2 cellular contexts compared by ENCODE assay signal in the genomic region with DNA sequence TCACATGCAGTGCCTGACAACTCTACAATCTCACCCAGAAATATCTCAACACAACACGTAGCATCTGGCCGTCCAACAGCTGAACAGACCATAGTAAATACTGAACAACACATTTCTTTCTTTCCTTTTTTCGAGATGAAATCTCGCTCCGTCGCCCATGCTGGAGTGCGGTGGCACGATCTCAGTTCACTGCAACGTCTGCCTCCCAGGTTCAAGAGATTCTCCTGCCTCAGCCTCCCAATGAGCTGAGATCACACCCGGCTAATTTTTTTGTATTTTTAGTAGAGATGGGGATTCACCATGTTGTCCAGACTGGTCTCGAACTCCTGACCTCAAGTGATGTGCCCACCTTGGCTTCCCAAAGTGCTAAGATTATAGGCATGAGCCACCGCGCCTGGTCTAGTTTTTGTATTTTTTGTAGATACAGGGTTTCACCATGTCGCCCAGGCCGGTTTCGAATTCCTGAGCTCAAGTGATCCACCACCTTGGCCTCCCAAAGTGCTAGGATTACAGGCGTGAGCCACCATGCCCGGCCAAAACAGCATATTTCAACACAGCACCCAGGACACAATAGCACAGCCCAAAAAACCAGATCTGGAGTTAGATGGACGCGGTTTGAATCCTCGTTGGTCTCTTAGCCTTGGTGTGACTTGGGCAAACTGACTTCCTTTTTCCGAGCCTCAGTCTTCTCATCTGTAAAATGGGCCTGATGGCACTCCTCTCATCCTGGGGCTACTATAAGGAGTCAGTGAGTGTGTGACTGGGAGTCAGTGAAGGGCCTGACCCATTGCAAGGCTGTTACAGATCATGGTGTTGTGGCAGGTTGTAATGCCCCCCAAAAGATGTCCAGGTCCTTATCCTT.
TF ChIP-seq lines count a peak whose summit lies in the region.

No MANE protein-coding gene starts in this region.

TF ChIP-seq in A549, 52 proteins besides CTCF, POLR2A, EP300 and RAD21:
- TF ChIP-seq RCOR1 (IDR thresholded peaks at IDR 0.05; ENCODE audit: low read depth, low read length) (0 out of 2 replicates have a peak, but pooled peaks have one; percentile 70), PBX3 (IDR thresholded peaks at IDR 0.05) (no peak), FOSL2 (IDR thresholded peaks at IDR 0.05) (no peak), FOSL2 (CRISPR knock-in tag; IDR thresholded peaks at IDR 0.05) (no peak), KDM1A (IDR thresholded peaks at IDR 0.05; ENCODE audit: low read depth) (0 out of 2 replicates have a peak, but pooled peaks have one; percentile 33), NR3C1 (IDR thresholded peaks at IDR 0.05) (no peak), HOXB13 (CRISPR knock-in tag; IDR thresholded peaks at IDR 0.05; ENCODE audit: low read depth) (no peak), MAZ (IDR thresholded peaks at IDR 0.05; ENCODE audit: borderline replicate concordance, low read depth, low read length) (no peak), CEBPB (IDR thresholded peaks at IDR 0.05) (no peak), HEYL (CRISPR knock-in tag; IDR thresholded peaks at IDR 0.05) (no peak)

TF ChIP-seq in K562, 482 proteins besides CTCF, POLR2A, EP300 and RAD21:
- no peak for TF ChIP-seq SLC30A9 (CRISPR knock-in tag; IDR thresholded peaks at IDR 0.05)
- TF ChIP-seq SPI1 (IDR thresholded peaks at IDR 0.05; ENCODE audit: borderline replicate concordance, low read depth, low read length) = peak; percentile 59; the same call in 1 of the 2 replicates
- 0 out of 2 replicates have a peak, but pooled peaks have one; percentile 55 for TF ChIP-seq PTBP1 (IDR thresholded peaks at IDR 0.05; ENCODE audit: low read depth, low read length)
- peak; percentile 97 for TF ChIP-seq ADNP (tag; IDR thresholded peaks at IDR 0.05)
- 0 out of 2 replicates have a peak, but pooled peaks have one; percentile 20 for TF ChIP-seq MTA3 (IDR thresholded peaks at IDR 0.05; ENCODE audit: borderline replicate concordance)
- no peak for TF ChIP-seq KAT8 (IDR thresholded peaks at IDR 0.05; ENCODE audit: low read depth)
- TF ChIP-seq CHD4 (IDR thresholded peaks at IDR 0.05; ENCODE audit: insufficient read depth, insufficient replicate concordance, low read depth, low read length, poor library complexity, severe bottlenecking) = peak; percentile 38
- no peak for TF ChIP-seq RBM14 (IDR thresholded peaks at IDR 0.05; ENCODE audit: borderline replicate concordance, insufficient read depth, low read depth, low read length)
- TF ChIP-seq CXXC5 (CRISPR knock-in tag; IDR thresholded peaks at IDR 0.05) = 0 out of 2 replicates have a peak, but pooled peaks have one; percentile 28
- no peak for TF ChIP-seq SMAD2 (IDR thresholded peaks at IDR 0.05; ENCODE audit: low read depth, low read length)
- peak; percentile 15 to 91; a peak in 3 of 4 replicates for TF ChIP-seq RCOR1 (IDR thresholded peaks at IDR 0.05; ENCODE audit: borderline replicate concordance in 1 of 2, low read depth in 2 of 2, low read length in 2 of 2)
- TF ChIP-seq KHSRP (IDR thresholded peaks at IDR 0.05) = no peak
- peak; percentile 20 for TF ChIP-seq ZNF146 (CRISPR knock-in tag; IDR thresholded peaks at IDR 0.05; ENCODE audit: unreplicated experiment)
- TF ChIP-seq RBM25 (IDR thresholded peaks at IDR 0.05; ENCODE audit: low read depth, low read length, severe bottlenecking) = peak; percentile 99
- peak; percentile 22; the same call in 1 of the 2 replicates for TF ChIP-seq ETV1 (tag; conservative IDR thresholded peaks at IDR 0.05; ENCODE audit: low read depth)
- peak; percentile 94 for TF ChIP-seq CBX1 (IDR thresholded peaks at IDR 0.05; ENCODE audit: low read depth)
- peak; percentile 37 to 60; a peak in 2 of 3 replicates for TF ChIP-seq CBX3 (IDR thresholded peaks at IDR 0.05; ENCODE audit: borderline replicate concordance in 1 of 2, low read length in 2 of 2)
- TF ChIP-seq TBP (optimal IDR thresholded peaks at IDR 0.05; ENCODE audit: low read depth, low read length) = no peak
- TF ChIP-seq KDM1A (IDR thresholded peaks at IDR 0.05) = peak; percentile 87 to 94
- no peak for TF ChIP-seq FIP1L1 (IDR thresholded peaks at IDR 0.05; ENCODE audit: low read depth, low read length, poor library complexity, severe bottlenecking)
- TF ChIP-seq, protein P1, sequence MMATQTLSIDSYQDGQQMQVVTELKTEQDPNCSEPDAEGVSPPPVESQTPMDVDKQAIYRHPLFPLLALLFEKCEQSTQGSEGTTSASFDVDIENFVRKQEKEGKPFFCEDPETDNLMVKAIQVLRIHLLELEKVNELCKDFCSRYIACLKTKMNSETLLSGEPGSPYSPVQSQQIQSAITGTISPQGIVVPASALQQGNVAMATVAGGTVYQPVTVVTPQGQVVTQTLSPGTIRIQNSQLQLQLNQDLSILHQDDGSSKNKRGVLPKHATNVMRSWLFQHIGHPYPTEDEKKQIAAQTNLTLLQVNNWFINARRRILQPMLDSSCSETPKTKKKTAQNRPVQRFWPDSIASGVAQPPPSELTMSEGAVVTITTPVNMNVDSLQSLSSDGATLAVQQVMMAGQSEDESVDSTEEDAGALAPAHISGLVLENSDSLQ (IDR thresholded peaks at IDR 0.05) = no peak
- peak; percentile 93 for TF ChIP-seq HDAC2 (IDR thresholded peaks at IDR 0.05)
- TF ChIP-seq ZNF23 (CRISPR knock-in tag; IDR thresholded peaks at IDR 0.05) = no peak
- TF ChIP-seq SMARCA5 (IDR thresholded peaks at IDR 0.05) = peak; percentile 91
- TF ChIP-seq BCOR (IDR thresholded peaks at IDR 0.05) = peak; percentile 99
- no peak for TF ChIP-seq SIN3A (IDR thresholded peaks at IDR 0.05; ENCODE audit: borderline replicate concordance in 2 of 2, control insufficient read depth in 1 of 2, low read depth in 2 of 2, low read length in 2 of 2)
- TF ChIP-seq, protein P2, sequence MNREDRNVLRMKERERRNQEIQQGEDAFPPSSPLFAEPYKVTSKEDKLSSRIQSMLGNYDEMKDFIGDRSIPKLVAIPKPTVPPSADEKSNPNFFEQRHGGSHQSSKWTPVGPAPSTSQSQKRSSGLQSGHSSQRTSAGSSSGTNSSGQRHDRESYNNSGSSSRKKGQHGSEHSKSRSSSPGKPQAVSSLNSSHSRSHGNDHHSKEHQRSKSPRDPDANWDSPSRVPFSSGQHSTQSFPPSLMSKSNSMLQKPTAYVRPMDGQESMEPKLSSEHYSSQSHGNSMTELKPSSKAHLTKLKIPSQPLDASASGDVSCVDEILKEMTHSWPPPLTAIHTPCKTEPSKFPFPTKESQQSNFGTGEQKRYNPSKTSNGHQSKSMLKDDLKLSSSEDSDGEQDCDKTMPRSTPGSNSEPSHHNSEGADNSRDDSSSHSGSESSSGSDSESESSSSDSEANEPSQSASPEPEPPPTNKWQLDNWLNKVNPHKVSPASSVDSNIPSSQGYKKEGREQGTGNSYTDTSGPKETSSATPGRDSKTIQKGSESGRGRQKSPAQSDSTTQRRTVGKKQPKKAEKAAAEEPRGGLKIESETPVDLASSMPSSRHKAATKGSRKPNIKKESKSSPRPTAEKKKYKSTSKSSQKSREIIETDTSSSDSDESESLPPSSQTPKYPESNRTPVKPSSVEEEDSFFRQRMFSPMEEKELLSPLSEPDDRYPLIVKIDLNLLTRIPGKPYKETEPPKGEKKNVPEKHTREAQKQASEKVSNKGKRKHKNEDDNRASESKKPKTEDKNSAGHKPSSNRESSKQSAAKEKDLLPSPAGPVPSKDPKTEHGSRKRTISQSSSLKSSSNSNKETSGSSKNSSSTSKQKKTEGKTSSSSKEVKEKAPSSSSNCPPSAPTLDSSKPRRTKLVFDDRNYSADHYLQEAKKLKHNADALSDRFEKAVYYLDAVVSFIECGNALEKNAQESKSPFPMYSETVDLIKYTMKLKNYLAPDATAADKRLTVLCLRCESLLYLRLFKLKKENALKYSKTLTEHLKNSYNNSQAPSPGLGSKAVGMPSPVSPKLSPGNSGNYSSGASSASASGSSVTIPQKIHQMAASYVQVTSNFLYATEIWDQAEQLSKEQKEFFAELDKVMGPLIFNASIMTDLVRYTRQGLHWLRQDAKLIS (CRISPR knock-in tag; IDR thresholded peaks at IDR 0.05) = no peak
- TF ChIP-seq CLOCK (CRISPR knock-in tag; IDR thresholded peaks at IDR 0.05; ENCODE audit: borderline replicate concordance) = no peak
TF ChIP-seq in K562: peak in this region for 16.
